34 cellular contexts compared by ENCODE assay signal in the genomic region with DNA sequence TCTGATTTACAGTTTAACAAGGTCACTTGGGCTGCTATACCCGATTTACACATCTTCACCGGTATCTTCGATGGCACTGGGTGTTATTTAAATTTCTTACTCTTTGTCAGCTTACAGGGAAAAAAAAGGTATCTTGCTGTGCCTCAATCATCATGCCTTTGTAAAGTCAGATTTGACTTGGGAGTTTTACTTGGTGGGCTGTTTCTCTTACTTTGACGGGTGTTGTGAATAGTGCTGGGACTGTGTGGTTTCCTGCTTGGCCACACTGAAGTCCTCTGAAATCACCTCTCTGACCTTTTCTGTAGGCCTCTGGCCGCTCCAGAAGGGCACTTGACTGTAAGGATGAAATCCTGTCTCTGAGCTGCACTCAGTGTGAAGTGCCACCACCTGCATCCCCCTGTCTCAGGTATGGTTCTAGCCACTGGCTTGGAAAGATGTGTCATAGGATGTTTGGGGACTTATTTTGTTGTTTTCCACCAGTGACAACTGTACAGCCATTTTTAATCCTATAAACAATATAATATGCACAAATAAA.
"Had no signal": no experiment of that assay in that cellular context is flagged by ENCODE, and none has a peak within 500 bp of the region (broad histone marks: within the 10 kb centered on the region; RNA-seq: fewer than 3 reads in every experiment).

No MANE protein-coding gene starts in this region.

- H3K27ac ChIP-seq: adrenal gland, SJCRH30, SK-N-MC had no signal

- H3K27ac Mint-ChIP-seq: activated CD4-positive, alpha-beta memory T cell treated with anti-CD3 and anti-CD28 coated beads for 36 hours; activated naive CD4-positive, alpha-beta T cell treated with anti-CD3 and anti-CD28 coated beads for 36 hours; activated naive CD4-positive, alpha-beta T cell treated with anti-CD3 and anti-CD28 coated beads, Interleukin-2, amount 50 U/mL, for 72 hours; activated T-helper 1 cell treated with anti-CD3 and anti-CD28 coated beads, Interleukin-12 subunit alpha, Interleukin-12 subunit beta, Interleukin-2, Interleukin-4 antibody, amounts not matched to agents 30 ng/mL and 10 ng/mL and 1 ng/mL, durations not matched to agents 14 hours and 24 hours and 36 hours; brain; T-helper 2 cell treated with Interferon-gamma antibody and Interleukin-4, amounts not matched to agents 5 μg/mL and 100 μg/mL, for 36 hours had no signal

- FAIRE-seq: bronchial epithelial cell, TTC549 had no signal

- H3K4me3 Mint-ChIP-seq: activated CD4-positive, alpha-beta memory T cell treated with anti-CD3 and anti-CD28 coated beads for 36 hours; activated naive CD4-positive, alpha-beta T cell treated with anti-CD3 and anti-CD28 coated beads for 36 hours; activated T-cell treated with anti-CD3 and anti-CD28 coated beads, Interleukin-2, amount 50 U/mL, for 4 hours; activated T-helper 1 cell treated with anti-CD3 and anti-CD28 coated beads, Interleukin-12 subunit alpha, Interleukin-12 subunit beta, Interleukin-2, Interleukin-4 antibody, amounts not matched to agents 30 ng/mL and 10 ng/mL and 1 ng/mL, durations not matched to agents 14 hours and 24 hours and 36 hours; brain; T-helper 2 cell treated with Interferon-gamma antibody and Interleukin-4, amounts not matched to agents 5 μg/mL and 100 μg/mL, for 36 hours had no signal

- DNase-seq: activated CD4-positive, alpha-beta memory T cell treated with anti-CD3 and anti-CD28 coated beads for 36 hours; activated CD4-positive, alpha-beta T cell treated with anti-CD3 and anti-CD28 coated beads for 4 hours; activated CD4-positive, alpha-beta T cell treated with anti-CD3 and anti-CD28 coated beads, Interleukin-2, amount 50 U/mL, for 1 hour; activated CD4-positive, CD25-positive, alpha-beta regulatory T cell treated with anti-CD3 and anti-CD28 coated beads, Interleukin-2, amount 50 U/mL, for 72 hours; activated CD8-positive, alpha-beta memory T cell treated with anti-CD3 and anti-CD28 coated beads, Interleukin-2, amount 50 U/mL, for 4 hours; activated gamma-delta T cell treated with Interleukin-2 at 50 U/mL for 16 hours; activated naive CD4-positive, alpha-beta T cell treated with anti-CD3 and anti-CD28 coated beads for 36 hours; activated T-cell treated with anti-CD3 and anti-CD28 coated beads for 4 hours; activated T-cell treated with anti-CD3 and anti-CD28 coated beads, Interleukin-2, amount 50 U/mL, for 4 hours; adrenal gland; anterior cingulate cortex; caudate nucleus; cerebellar nuclear complex; Kasumi-1; MG63; NCI-H1048; NCI-H1105 treated with DMSO at 0.1 percent for 48 hours; NCI-H1436; NCI-H1694; NCI-H1930; NCI-H2081 treated with DMSO at 0.1 percent for 48 hours; NCI-H345; NCI-H524 treated with DMSO at 0.1 percent for 48 hours; NK-92 treated with Interleukin-12 subunit alpha and Interleukin-12 subunit beta, amount 100 ng/mL, for 24 hours; OCI-M1; SHP77; SJCRH30 had no signal

- H3K9me3 ChIP-seq: adrenal gland, MG63, SJCRH30 had no signal

- H3K27me3 Mint-ChIP-seq: activated CD4-positive, alpha-beta memory T cell treated with anti-CD3 and anti-CD28 coated beads for 36 hours had no signal

- ATAC-seq: activated naive CD4-positive, alpha-beta T cell treated with anti-CD3 and anti-CD28 coated beads, Interleukin-2, amount 50 U/mL, for 72 hours; activated T-cell treated with anti-CD3 and anti-CD28 coated beads, Interleukin-2, amount 50 U/mL, for 4 hours had no signal

- H3K27me3 ChIP-seq: adrenal gland, MG63, SJCRH30 had no signal

- H3K4me1 ChIP-seq: adrenal gland, SJCRH30 had no signal

- H3K36me3 ChIP-seq: adrenal gland, MG63, SJCRH30 had no signal

- H3K36me3 Mint-ChIP-seq: activated naive CD4-positive, alpha-beta T cell treated with anti-CD3 and anti-CD28 coated beads, Interleukin-2, amount 50 U/mL, for 72 hours; brain had no signal

- H3K4me3 ChIP-seq: adrenal gland, MG63, SJCRH30, SK-N-MC had no signal

- H3K9me3 Mint-ChIP-seq: activated CD4-positive, alpha-beta memory T cell treated with anti-CD3 and anti-CD28 coated beads for 36 hours; activated naive CD4-positive, alpha-beta T cell treated with anti-CD3 and anti-CD28 coated beads for 36 hours; activated naive CD4-positive, alpha-beta T cell treated with anti-CD3 and anti-CD28 coated beads, Interleukin-2, amount 50 U/mL, for 72 hours; activated T-cell treated with anti-CD3 and anti-CD28 coated beads, Interleukin-2, amount 50 U/mL, for 4 hours; T-helper 2 cell treated with Interferon-gamma antibody and Interleukin-4, amounts not matched to agents 5 μg/mL and 100 μg/mL, for 36 hours had no signal
